29 cellular contexts compared by ENCODE assay signal in genomic region chr3:97795951-97796350, GRCh38.
"Had no signal": no experiment of that assay in that cellular context is flagged by ENCODE, and none has a peak within 500 bp of the region (broad histone marks: within the 10 kb centered on the region; RNA-seq: fewer than 3 reads in every experiment).

No MANE protein-coding gene starts in this region.

- H3K36me3 ChIP-seq: colonic mucosa, esophagus squamous epithelium, gastrocnemius medialis had no signal

- H3K4me1 Mint-ChIP-seq: endodermal cell had no signal

- H3K27me3 Mint-ChIP-seq: dendritic cell treated with granulocyte-macrophage colony-stimulating factor and Interleukin-4, amounts not matched to agents 40 ng/mL and 50 ng/mL, for 4 days; effector memory CD8-positive, alpha-beta T cell had no signal

- H3K4me3 ChIP-seq: colonic mucosa, coronary artery, dorsolateral prefrontal cortex, esophagus muscularis mucosa, esophagus squamous epithelium, gastrocnemius medialis, gastroesophageal sphincter, heart left ventricle, heart right ventricle had no signal

- H3K9me3 Mint-ChIP-seq: dendritic cell treated with granulocyte-macrophage colony-stimulating factor and Interleukin-4, amounts not matched to agents 40 ng/mL and 50 ng/mL, for 4 days; effector memory CD8-positive, alpha-beta T cell; endodermal cell had no signal

- H3K4me3 Mint-ChIP-seq: dendritic cell treated with granulocyte-macrophage colony-stimulating factor and Interleukin-4, amounts not matched to agents 40 ng/mL and 50 ng/mL, for 4 days; effector memory CD8-positive, alpha-beta T cell; endodermal cell had no signal

- ATAC-seq: effector memory CD8-positive, alpha-beta T cell; esophagus mucosa; foreskin keratinocyte; gastrocnemius medialis; gastroesophageal sphincter; heart left ventricle; heart right ventricle had no signal

- H3K4me1 ChIP-seq: colonic mucosa, esophagus muscularis mucosa, esophagus squamous epithelium, foreskin keratinocyte, gastroesophageal sphincter, heart left ventricle, heart right ventricle had no signal

- H3K27ac Mint-ChIP-seq: dendritic cell treated with granulocyte-macrophage colony-stimulating factor and Interleukin-4, amounts not matched to agents 40 ng/mL and 50 ng/mL, for 4 days; effector memory CD8-positive, alpha-beta T cell; endodermal cell had no signal

- H3K27ac ChIP-seq: colonic mucosa, coronary artery, dorsolateral prefrontal cortex, epithelial cell of prostate, esophagus muscularis mucosa, esophagus squamous epithelium, foreskin keratinocyte, gastrocnemius medialis, gastroesophageal sphincter, heart left ventricle, heart right ventricle had no signal

- H3K27me3 ChIP-seq: colonic mucosa, dorsolateral prefrontal cortex, esophagus muscularis mucosa, esophagus squamous epithelium, foreskin keratinocyte, gastrocnemius medialis, gastroesophageal sphincter, heart left ventricle, heart right ventricle had no signal

- DNase-seq: colonic mucosa; cortex of kidney; dermis blood vessel endothelial cell; dorsolateral prefrontal cortex; effector CD4-positive, alpha-beta T cell; effector CD8-positive, alpha-beta T cell; effector memory CD4-positive, alpha-beta T cell; effector memory CD8-positive, alpha-beta T cell; endodermal cell; erythroblast; esophagus squamous epithelium; foreskin fibroblast; foreskin keratinocyte; foreskin melanocyte; gastrocnemius medialis; glutamatergic neuron; head of caudate nucleus; heart left ventricle; heart right ventricle had no signal

- FAIRE-seq: colon, endometrium, endothelial cell of umbilical vein, frontal cortex had no signal

- H3K9me3 ChIP-seq: colonic mucosa, esophagus muscularis mucosa, esophagus squamous epithelium, gastrocnemius medialis, gastroesophageal sphincter, heart left ventricle, heart right ventricle had no signal
